In genomic region chr6:109455161-109455501, GRCh38 we compare ENCODE assay signal across 8 cellular contexts. TPM values are rescaled to one million over a fixed set of nuclear protein-coding genes. Genes with fewer than 3 reads are reported as not detected.
DNase-seq lines count a peak whose midpoint lies in the region; ATAC-seq, FAIRE-seq and TF ChIP-seq lines count a peak whose summit lies in the region.

No MANE protein-coding gene starts in this region.

- TF ChIP-seq CTCF in BJ (IDR thresholded peaks at IDR 0.05; ENCODE audit: insufficient read depth, low read depth, low read length) (no peak), endothelial cell of umbilical vein (IDR thresholded peaks at IDR 0.05; ENCODE audit: extremely low read depth in 1 of 2, insufficient read depth in 1 of 2, low read depth in 1 of 2, low read length in 2 of 2) (no peak), neural crest cell (conservative IDR thresholded peaks at IDR 0.05) (no peak)

- no peak overlapping the region for H3K27ac ChIP-seq in endothelial cell of umbilical vein (ENCODE audit: insufficient read depth, low read depth, low read length)

- no peaks in the 10 kb centered on the region for H3K9me3 Mint-ChIP-seq in neural crest cell

- H3K36me3 ChIP-seq in BJ (ENCODE audit: control insufficient read depth, insufficient read depth, low read length), result peaks cover 13% of the 10 kb centered on the region
- H3K36me3 ChIP-seq in endothelial cell of umbilical vein (ENCODE audit: control insufficient read depth in 2 of 2, extremely low read depth in 1 of 2, insufficient read depth in 2 of 2, low read length in 2 of 2), result no peaks in the 10 kb centered on the region

- CTCF ChIA-PET in BJ (lab: Yijun Ruan, JAX) (no interaction called here), endothelial cell of umbilical vein (lab: Charles Lee) (interaction anchor here (0.7 to 1.2 kb wide), 3 partner anchors 14 to 268 kb away, joined by 3 to 11 read pairs (median 3); partner anchors contain the start of genes PPIL6 and SMPD2)

- intact Hi-C loops in endothelial cell of umbilical vein (cut with micrococcal nuclease), result loop anchor here (1.0 kb wide), 1 partner anchor 15 kb away; the partner anchor contains the start of genes PPIL6 and SMPD2

- TF ChIP-seq POLR2A in endothelial cell of umbilical vein (IDR thresholded peaks at IDR 0.05; ENCODE audit: low read depth, low read length), result no peak

- H3K4me2 ChIP-seq in endothelial cell of umbilical vein (ENCODE audit: insufficient read depth, low read length), result peak overlapping the region; percentile 38

- H3K4me1 Mint-ChIP-seq in neural crest cell, result peaks cover 31% of the 10 kb centered on the region

- peaks cover 7% of the 10 kb centered on the region for H3K4me1 ChIP-seq in endothelial cell of umbilical vein (ENCODE audit: control insufficient read depth, extremely low read depth, insufficient read depth, low read length)

- H3K36me3 Mint-ChIP-seq in neural crest cell (ENCODE audit: low read depth), result no peaks in the 10 kb centered on the region

- FAIRE-seq in endothelial cell of umbilical vein (lab: Jason Lieb, UNC), result peak; percentile 65

- TSS peak; percentile 20 for BruUV-seq in endothelial cell of umbilical vein (replicated peaks; lab: Mats Ljungman, UMichigan)

- peaks cover 2% of the 10 kb centered on the region for H3K27me3 Mint-ChIP-seq in neural crest cell (ENCODE audit: low read depth)

- peak overlapping the region; percentile 43 for H3K9ac ChIP-seq in endothelial cell of umbilical vein (replicated peaks; ENCODE audit: extremely low read depth, insufficient read depth, low read length)

- dilution Hi-C loops in endothelial cell of umbilical vein (cut with MboI; ENCODE audit: extremely low pct_ligation_motif_present, low sequenced_read_pairs), result no loop called here

- peak overlapping the region; percentile 98 for H3K27ac Mint-ChIP-seq in neural crest cell (ENCODE audit: unreplicated experiment)

- no peaks in the 10 kb centered on the region for H3K9me1 ChIP-seq in endothelial cell of umbilical vein (replicated peaks; ENCODE audit: control insufficient read depth, extremely low read depth, insufficient read depth, low read length)

- POLR2A ChIA-PET in BJ (lab: Charles Lee) (interaction anchor here (0.5 to 0.6 kb wide), 2 partner anchors 15 to 73 kb away, joined by 4 to 8 read pairs; partner anchors contain the start of genes CD164, PPIL6 and SMPD2), endothelial cell of umbilical vein (lab: Charles Lee) (no interaction called here)

- H3K9me3 ChIP-seq in endothelial cell of umbilical vein (replicated peaks; ENCODE audit: control insufficient read depth, insufficient read depth, low read length), result no peaks in the 10 kb centered on the region

- H3K27me3 ChIP-seq in BJ (ENCODE audit: control insufficient read depth, insufficient read depth, low read length) (no peaks in the 10 kb centered on the region), endothelial cell of umbilical vein (ENCODE audit: control insufficient read depth in 2 of 2, insufficient read depth in 2 of 2, low read length in 2 of 2) (no peaks in the 10 kb centered on the region)

- H3K4me3 ChIP-seq in BJ (ENCODE audit: low read depth, low read length) (peak overlapping the region; percentile 92), endothelial cell of umbilical vein (replicated peaks in 1 of 3; ENCODE audit: insufficient read depth in 1 of 3, low read depth in 1 of 3, low read length in 3 of 3) (peak overlapping the region; percentile 59 to 69 (median 64))

- no peaks in the 10 kb centered on the region for H3K79me2 ChIP-seq in endothelial cell of umbilical vein (ENCODE audit: control insufficient read depth, insufficient read depth, low read length)

- H4K20me1 ChIP-seq in endothelial cell of umbilical vein (replicated peaks; ENCODE audit: control insufficient read depth, extremely low read depth, insufficient read depth, low read length), result no peaks in the 10 kb centered on the region

- ATAC-seq in GM19324 (IDR thresholded peaks at IDR 0.05; ENCODE audit: low FRiP score, unreplicated experiment) (peak; percentile 29), HG03378 (IDR thresholded peaks at IDR 0.05; ENCODE audit: unreplicated experiment) (peak; percentile 14)

- H3K4me3 Mint-ChIP-seq in neural crest cell, result peak overlapping the region; percentile 95

- peak overlapping the region; percentile 75 for H2AFZ ChIP-seq in endothelial cell of umbilical vein (ENCODE audit: low read depth, low read length)

- DNase-seq in BJ (ENCODE audit: low read depth) (no peak), UCSD-AML1 (lab: John Stamatoyannopoulos, UW; ENCODE audit: unreplicated experiment) (peak; percentile 74), endothelial cell of umbilical vein (ENCODE audit: low read depth, low spot score) (peak; percentile 22), neural crest cell (ENCODE audit: low read depth, low spot score) (peak; percentile 46), SHP77 treated with DMSO at 0.1 percent for 48 hours (lab: John Stamatoyannopoulos, UW) (no peak), NCI-H187 (lab: John Stamatoyannopoulos, UW) (no peak)

TF ChIP-seq in endothelial cell of umbilical vein, 7 proteins besides CTCF, POLR2A, EP300 and RAD21:
- TF ChIP-seq EZH2 (IDR thresholded peaks at IDR 0.05; ENCODE audit: borderline replicate concordance, low read depth, low read length, severe bottlenecking), result no peak
- no peak for TF ChIP-seq GATA2 (IDR thresholded peaks at IDR 0.05; ENCODE audit: insufficient read depth, insufficient read length, low read depth, low read length)
- no peak for TF ChIP-seq FOS (IDR thresholded peaks at IDR 0.05; ENCODE audit: borderline replicate concordance, insufficient read depth, low read length)
- no peak for TF ChIP-seq MAX (IDR thresholded peaks at IDR 0.05; ENCODE audit: insufficient read depth, insufficient read length)
- no peak for TF ChIP-seq JUN (IDR thresholded peaks at IDR 0.05; ENCODE audit: borderline replicate concordance, insufficient read depth, insufficient read length, low read depth)
- TF ChIP-seq MYC (IDR thresholded peaks at IDR 0.05; ENCODE audit: low read depth, low read length), result no peak
- no peak for TF ChIP-seq POLR2AphosphoS5 (IDR thresholded peaks at IDR 0.05; ENCODE audit: insufficient read depth, low read depth, low read length)
TF ChIP-seq in endothelial cell of umbilical vein: peak in this region for 0.

RNA-seq across cellular contexts. Expression of gene MICAL1, which starts 0.4 kb away (rescaled TPM):
- polyA plus RNA-seq in BJ (2011; rRNA removed), result 47.3 and 84.6 TPM in 2 replicates
- 42.1 and 64.6 TPM in 2 replicates for polyA minus RNA-seq in BJ (2011; rRNA and poly(A)+ RNA removed)
- 36.5 and 38.7 TPM in 2 replicates for total RNA-seq in endothelial cell of umbilical vein
- polyA plus RNA-seq in endothelial cell of umbilical vein, result 39.4 and 44.5 TPM in 2 replicates
- 17.3 and 22.9 TPM in 2 replicates for polyA plus RNA-seq in endothelial cell of umbilical vein (2011; cell fraction: cytosol; rRNA removed)
- 379 and 383 TPM in 2 replicates for polyA plus RNA-seq in endothelial cell of umbilical vein (2011; cell fraction: nucleus; rRNA removed)
- polyA plus RNA-seq in endothelial cell of umbilical vein (2012), result 35.2 and 49.5 TPM in 2 replicates
- polyA minus RNA-seq in endothelial cell of umbilical vein, result 35.4 and 40.4 TPM in 2 replicates
- polyA minus RNA-seq in endothelial cell of umbilical vein (2011; cell fraction: cytosol; rRNA and poly(A)+ RNA removed), result 2.5 TPM
- polyA minus RNA-seq in endothelial cell of umbilical vein (2011; cell fraction: nucleus; rRNA and poly(A)+ RNA removed), result 47.3 and 51.9 TPM in 2 replicates
- 55.5 and 58.7 TPM in 2 replicates for total RNA-seq in neural crest cell

RNA-seq across cellular contexts. Expression of gene SMPD2, which starts 14.6 kb away (rescaled TPM):
- 7.7 and 9.8 TPM in 2 replicates for polyA plus RNA-seq in BJ (2011; rRNA removed)
- 9.4 and 15.5 TPM in 2 replicates for polyA minus RNA-seq in BJ (2011; rRNA and poly(A)+ RNA removed)
- 6.9 and 8.5 TPM in 2 replicates for total RNA-seq in endothelial cell of umbilical vein
- 10.0 and 11.5 TPM in 2 replicates for polyA plus RNA-seq in endothelial cell of umbilical vein
- polyA plus RNA-seq in endothelial cell of umbilical vein (2011; cell fraction: cytosol; rRNA removed), result 8.4 and 8.8 TPM in 2 replicates
- polyA plus RNA-seq in endothelial cell of umbilical vein (2011; cell fraction: nucleus; rRNA removed), result 18.3 and 25.6 TPM in 2 replicates
- 5.1 and 6.7 TPM in 2 replicates for polyA plus RNA-seq in endothelial cell of umbilical vein (2012)
- polyA minus RNA-seq in endothelial cell of umbilical vein, result 12.1 and 16.6 TPM in 2 replicates
- 8.6 TPM for polyA minus RNA-seq in endothelial cell of umbilical vein (2011; cell fraction: cytosol; rRNA and poly(A)+ RNA removed)
- polyA minus RNA-seq in endothelial cell of umbilical vein (2011; cell fraction: nucleus; rRNA and poly(A)+ RNA removed), result 14.5 and 22.2 TPM in 2 replicates
- 9.7 and 10.1 TPM in 2 replicates for total RNA-seq in neural crest cell

RNA-seq across cellular contexts. Expression of gene PPIL6, which starts 14.7 kb away (rescaled TPM):
- polyA plus RNA-seq in BJ (2011; rRNA removed) (0.48 and 1.2 TPM in 2 replicates), endothelial cell of umbilical vein (0.11 and 0.25 TPM in 2 replicates)
- polyA minus RNA-seq in BJ (2011; rRNA and poly(A)+ RNA removed), result 0.67 and 1.4 TPM in 2 replicates
- total RNA-seq in endothelial cell of umbilical vein (0.25 and 0.33 TPM in 2 replicates), neural crest cell (2.2 and 3.3 TPM in 2 replicates)
- polyA plus RNA-seq in endothelial cell of umbilical vein (2011; cell fraction: cytosol; rRNA removed), result 0.23 and 0.32 TPM in 2 replicates
- 0.22 and 0.26 TPM in 2 replicates for polyA plus RNA-seq in endothelial cell of umbilical vein (2011; cell fraction: nucleus; rRNA removed)
- polyA plus RNA-seq in endothelial cell of umbilical vein (2012), result 0.14 and 0.19 TPM in 2 replicates
- 0.64 TPM in 1 of 2 replicates, not detected in the other for polyA minus RNA-seq in endothelial cell of umbilical vein
- polyA minus RNA-seq in endothelial cell of umbilical vein (2011; cell fraction: cytosol; rRNA and poly(A)+ RNA removed), result not detected
- polyA minus RNA-seq in endothelial cell of umbilical vein (2011; cell fraction: nucleus; rRNA and poly(A)+ RNA removed), result not detected in 2 replicates

RNA-seq across cellular contexts. Expression of gene ZBTB24, which starts 27.9 kb away (rescaled TPM):
- polyA plus RNA-seq in BJ (2011; rRNA removed) (3.0 and 3.7 TPM in 2 replicates), endothelial cell of umbilical vein (1.9 TPM in 2 replicates)
- polyA minus RNA-seq in BJ (2011; rRNA and poly(A)+ RNA removed), result 3.9 and 4.6 TPM in 2 replicates
- total RNA-seq in endothelial cell of umbilical vein (6.2 and 6.4 TPM in 2 replicates), neural crest cell (10.5 and 10.8 TPM in 2 replicates)
- polyA plus RNA-seq in endothelial cell of umbilical vein (2011; cell fraction: cytosol; rRNA removed), result 2.3 TPM in 2 replicates
- polyA plus RNA-seq in endothelial cell of umbilical vein (2011; cell fraction: nucleus; rRNA removed), result 2.8 and 3.1 TPM in 2 replicates
- polyA plus RNA-seq in endothelial cell of umbilical vein (2012), result 3.2 and 3.9 TPM in 2 replicates
- 4.6 and 4.9 TPM in 2 replicates for polyA minus RNA-seq in endothelial cell of umbilical vein
- polyA minus RNA-seq in endothelial cell of umbilical vein (2011; cell fraction: cytosol; rRNA and poly(A)+ RNA removed), result 5.0 TPM
- 2.4 and 3.4 TPM in 2 replicates for polyA minus RNA-seq in endothelial cell of umbilical vein (2011; cell fraction: nucleus; rRNA and poly(A)+ RNA removed)

Comparison
In these comparisons a context has a peak if more than half of its experiments do, and no peak if none do; other contexts are left out.
1. DNase-seq: peak in UCSD-AML1 (single experiment), endothelial cell of umbilical vein (single experiment) and neural crest cell (single experiment); none in BJ (single experiment), SHP77 treated with DMSO at 0.1 percent for 48 hours (single experiment) and NCI-H187 (0 of 2).